Comparison of ENCODE assay signal across 8 cellular contexts in the genomic region with DNA sequence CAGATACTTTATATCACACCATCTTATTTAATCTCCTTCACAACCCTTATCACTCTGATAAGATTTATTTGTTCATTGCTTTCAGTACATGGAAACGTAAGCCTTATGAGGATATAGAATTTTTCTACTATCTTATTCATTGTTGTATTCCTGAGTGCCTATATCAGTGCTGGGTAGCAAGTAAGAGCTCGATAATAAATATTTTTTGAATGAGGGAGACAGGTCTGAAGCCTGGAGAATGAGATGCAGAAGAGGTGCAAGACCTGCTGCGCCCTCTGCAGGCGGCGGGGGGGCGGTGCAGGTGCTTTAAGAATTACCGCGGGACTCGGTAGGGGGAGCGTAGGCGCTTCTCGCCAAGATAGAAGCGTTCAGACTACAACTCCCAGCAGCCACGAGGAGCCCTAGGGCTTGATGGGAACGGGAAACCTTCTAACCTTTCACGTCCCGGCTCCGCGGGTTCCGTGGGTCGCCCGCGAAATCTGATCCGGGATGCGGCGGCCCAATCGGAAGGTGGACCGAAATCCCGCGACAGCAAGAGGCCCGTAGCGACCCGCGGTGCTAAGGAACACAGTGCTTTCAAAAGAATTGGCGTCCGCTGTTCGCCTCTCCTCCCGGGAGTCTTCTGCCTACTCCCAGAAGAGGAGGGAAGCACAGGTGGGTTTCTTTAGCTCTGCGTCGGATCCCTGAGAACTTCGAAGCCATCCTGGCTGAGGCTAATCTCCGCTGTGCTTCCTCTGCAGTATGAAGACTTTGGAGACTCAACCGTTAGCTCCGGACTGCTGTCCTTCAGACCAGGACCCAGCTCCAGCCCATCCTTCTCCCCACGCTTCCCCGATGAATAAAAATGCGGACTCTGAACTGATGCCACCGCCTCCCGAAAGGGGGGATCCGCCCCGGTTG. TPM values are rescaled to one million over a fixed set of nuclear protein-coding genes. Genes with fewer than 3 reads are reported as not detected.
DNase-seq lines count a peak whose midpoint lies in the region; TF ChIP-seq lines count a peak whose summit lies in the region.

A gene (plus strand): TSS at position 570 of the 900 bp plus-strand sequence. CDS start 172 bp downstream, at position 742.

- H3K9me3 Mint-ChIP-seq in Caco-2 (ENCODE audit: unreplicated experiment) = no peaks in the 10 kb centered on the region

- peak within 1 kb of the TSS; percentile 91 for H3K4me3 Mint-ChIP-seq in Caco-2 (ENCODE audit: unreplicated experiment)

- peaks cover 35% of the 10 kb centered on the region for H3K36me3 Mint-ChIP-seq in Caco-2 (ENCODE audit: insufficient read depth, unreplicated experiment)

- DNase-seq in Caco-2 (peak; percentile 92 to 94), GM20000 (ENCODE audit: low spot score) (peak; percentile 92), HT1080 (ENCODE audit: low read depth) (peak; percentile 100), NOMO-1 (lab: John Stamatoyannopoulos, UW; ENCODE audit: unreplicated experiment in 2 of 2) (peak; percentile 97), medulla oblongata (ENCODE audit: extremely low spot score) (peak; percentile 99)
- DNase-seq in effector memory CD4-positive, alpha-beta T cell = peak; percentile 87 to 92 (median 92)
- peak; percentile 89 for DNase-seq in stimulated activated CD8-positive, alpha-beta memory T cell treated with anti-CD3 and anti-CD28 coated beads, Interleukin-12 subunit alpha, Interleukin-12 subunit beta, amount 100 ng/mL, for 1 hour (ENCODE audit: low read depth)

- peak within 1 kb of the TSS; percentile 98 for H3K27ac ChIP-seq in effector memory CD4-positive, alpha-beta T cell (ENCODE audit: insufficient read depth, low read length, poor library complexity, severe bottlenecking)

- 0 out of 2 replicates have a peak, but pooled peaks cover 6% of the 10 kb centered on the region for H3K4me1 ChIP-seq in Caco-2
- peaks cover 29% of the 10 kb centered on the region for H3K4me1 ChIP-seq in effector memory CD4-positive, alpha-beta T cell (ENCODE audit: control insufficient read depth, insufficient read depth, low read length, poor library complexity, severe bottlenecking)

- no peaks in the 10 kb centered on the region for H3K9me3 ChIP-seq in Caco-2
- no peaks in the 10 kb centered on the region for H3K9me3 ChIP-seq in effector memory CD4-positive, alpha-beta T cell (ENCODE audit: control insufficient read depth, low read length)

- no peaks in the 10 kb centered on the region for H3K36me3 ChIP-seq in Caco-2 (ENCODE audit: control insufficient read depth, insufficient read depth, low read length)
- H3K36me3 ChIP-seq in effector memory CD4-positive, alpha-beta T cell (ENCODE audit: control insufficient read depth, insufficient read depth, low read length) = no peaks in the 10 kb centered on the region

- intact Hi-C loops in Caco-2 (cut with micrococcal nuclease; ENCODE audit: unreplicated experiment) = loop anchor here (1.0 to 5.0 kb wide), 3 partner anchors 54 to 251 kb away; a partner anchor contains a TSS

- CTCF ChIA-PET in Caco-2 (lab: Charles Lee) = interaction anchor here (0.7 to 2.4 kb wide), 10 partner anchors 15 to 169 kb away, joined by 3 to 12 read pairs (median 5); a partner anchor contains a TSS
- CTCF ChIA-PET in activated CD8-positive, alpha-beta memory T cell treated with anti-CD3 and anti-CD28 coated beads for 36 hours (lab: Charles Lee) = interaction anchor here (0.6 to 3.5 kb wide), 25 partner anchors 12 to 431 kb away, joined by 3 to 21 read pairs (median 4); a partner anchor contains a TSS

- H3K4me1 Mint-ChIP-seq in Caco-2 (ENCODE audit: low read depth, unreplicated experiment) = no peaks in the 10 kb centered on the region

- TF ChIP-seq CTCF in Caco-2 (IDR thresholded peaks at IDR 0.05; ENCODE audit: insufficient read depth in 1 of 2, low read depth in 1 of 2, low read length in 1 of 2, severe bottlenecking in 1 of 2, unreplicated experiment in 1 of 2) (peak; percentile 82 to 86), GM20000 (IDR thresholded peaks at IDR 0.05; ENCODE audit: extremely low read depth, missing control alignments) (peak; percentile 98)

- no peaks in the 10 kb centered on the region for H3K27me3 ChIP-seq in Caco-2 (replicated peaks; ENCODE audit: control insufficient read depth, insufficient read depth, low read length)
- no peaks in the 10 kb centered on the region for H3K27me3 ChIP-seq in effector memory CD4-positive, alpha-beta T cell (replicated peaks; ENCODE audit: control insufficient read depth, insufficient read depth, low read length, poor library complexity, severe bottlenecking)

- no peaks in the 10 kb centered on the region for H3K27me3 Mint-ChIP-seq in Caco-2 (ENCODE audit: insufficient read depth, unreplicated experiment)

- BruUV-seq in Caco-2 (replicated peaks; lab: Mats Ljungman, UMichigan) = no TSS peak

- POLR2A ChIA-PET in Caco-2 (lab: Charles Lee) = interaction anchor here (0.5 to 3.5 kb wide), 13 partner anchors 17 to 468 kb away, joined by 3 to 24 read pairs (median 6); a partner anchor contains a TSS
- POLR2A ChIA-PET in activated CD8-positive, alpha-beta memory T cell treated with anti-CD3 and anti-CD28 coated beads for 36 hours (lab: Charles Lee) = interaction anchor here (0.7 to 4.3 kb wide), 15 partner anchors 15 to 485 kb away, joined by 3 to 41 read pairs (median 8); a partner anchor contains a TSS

- H3K4me3 ChIP-seq in Caco-2 (ENCODE audit: low read depth, low read length) = peak within 1 kb of the TSS; percentile 82
- peak within 1 kb of the TSS; percentile 97 for H3K4me3 ChIP-seq in effector memory CD4-positive, alpha-beta T cell (ENCODE audit: insufficient read depth, low read depth, low read length, poor library complexity, severe bottlenecking)

- peak within 1 kb of the TSS; percentile 100 for H3K27ac Mint-ChIP-seq in Caco-2 (ENCODE audit: unreplicated experiment)

RNA-seq across cellular contexts. Expression of the gene that starts here (rescaled TPM):
- 13.6 and 15.2 TPM in 2 replicates for total RNA-seq in Caco-2 (2022)
- 25.2 and 29.2 TPM in 2 replicates for total RNA-seq in HT1080 (2014; rRNA removed; shearing (Covaris generic))
- 14.1 and 15.3 TPM in 2 replicates for polyA plus RNA-seq in HT1080 (2015; cell fraction: cytosol; rRNA removed)
- 23.9 and 26.8 TPM in 2 replicates for polyA plus RNA-seq in HT1080 (2015; cell fraction: nucleus; rRNA removed)
- 10 to 100 TPM; 32.9 to 33.1 TPM for total RNA-seq in activated CD8-positive, alpha-beta memory T cell treated with anti-CD3 and anti-CD28 coated beads for 36 hours

Comparison
In these comparisons a context has a peak if more than half of its experiments do, and no peak if none do; other contexts are left out.
1. Peak in every context shown above with its lines: DNase-seq, H3K4me3 ChIP-seq and H3K27ac ChIP-seq.